In the genomic region with DNA sequence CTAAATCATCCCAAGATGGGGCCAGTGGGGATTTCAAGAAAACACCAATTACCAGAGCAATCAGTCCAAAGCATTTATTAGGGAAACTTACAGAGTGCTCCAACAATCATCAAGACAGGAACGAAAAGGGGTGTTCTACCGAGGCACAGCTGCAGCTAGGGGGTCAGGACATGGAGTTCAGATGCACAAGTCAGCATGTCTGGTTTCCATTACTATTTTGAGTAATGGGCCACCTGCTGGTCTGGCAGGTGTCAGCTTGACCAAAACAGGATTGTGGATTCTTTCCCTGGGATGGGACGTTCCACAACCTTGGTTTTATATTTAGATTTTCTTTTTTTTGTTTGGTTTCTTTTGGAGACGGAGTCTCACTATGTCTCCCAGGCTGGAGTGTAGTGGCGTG, we compare ENCODE assay signal across 29 cellular contexts.
"Had no signal": no experiment of that assay in that cellular context is flagged by ENCODE, and none has a peak within 500 bp of the region (broad histone marks: within the 10 kb centered on the region; RNA-seq: fewer than 3 reads in every experiment).

No MANE protein-coding gene starts in this region.

- H3K4me3 ChIP-seq: hepatocyte, lower lobe of right lung, mucosa of descending colon, pancreas, psoas muscle, skin epidermis, suprapubic skin, tibial nerve had no signal

- H3K9me3 ChIP-seq: lower lobe of right lung, mucosa of descending colon, pancreas, psoas muscle, suprapubic skin, tibial nerve had no signal

- H3K9me3 Mint-ChIP-seq: activated CD4-positive, alpha-beta T cell treated with anti-CD3 and anti-CD28 coated beads, Interleukin-2, amount 10 ng/mL, durations not matched to agents 24 days and 14 days; activated CD8-positive, alpha-beta T cell treated with anti-CD3 and anti-CD28 coated beads for 36 hours; activated naive CD4-positive, alpha-beta T cell treated with anti-CD3 and anti-CD28 coated beads, Interleukin-2, amount 50 U/mL, for 24 hours; activated T-helper 1 cell treated with anti-CD3 and anti-CD28 coated beads, Interleukin-12 subunit alpha, Interleukin-12 subunit beta, Interleukin-2, Interleukin-4 antibody, amounts not matched to agents 30 ng/mL and 10 ng/mL and 1 ng/mL, durations not matched to agents 14 hours and 24 hours and 36 hours; brain; immature natural killer cell; stimulated activated effector memory CD8-positive, alpha-beta T cell treated with anti-CD3 and anti-CD28 coated beads, Interleukin-12 subunit alpha, Interleukin-12 subunit beta, amount 100 ng/mL, for 72 hours; stimulated activated naive CD8-positive, alpha-beta T cell treated with anti-CD3 and anti-CD28 coated beads, Interleukin-15, amount 100 ng/mL, for 72 hours had no signal

- DNase-seq: activated CD4-positive, alpha-beta T cell treated with anti-CD3 and anti-CD28 coated beads, Interleukin-2, amount 10 ng/mL, durations not matched to agents 24 days and 14 days; activated CD8-positive, alpha-beta memory T cell treated with anti-CD3 and anti-CD28 coated beads, Interleukin-2, amount 10 ng/mL, durations not matched to agents 7 days and 5 days; activated CD8-positive, alpha-beta T cell treated with anti-CD3 and anti-CD28 coated beads for 36 hours; activated gamma-delta T cell; activated T-cell treated with anti-CD3 and anti-CD28 coated beads for 4 hours; aorta; dermis blood vessel endothelial cell; effector memory CD4-positive, alpha-beta T cell; foreskin keratinocyte; immature natural killer cell; lower lobe of right lung; mesendoderm; mucosa of descending colon; naive thymus-derived CD4-positive, alpha-beta T cell; stimulated activated CD4-positive, alpha-beta T cell treated with anti-CD3 and anti-CD28 coated beads, Interleukin-1b, Interleukin-23, amount 100 ng/mL, for 48 hours; stimulated activated naive CD8-positive, alpha-beta T cell treated with anti-CD3 and anti-CD28 coated beads, Interleukin-15, amount 100 ng/mL, for 72 hours had no signal

- H3K4me2 ChIP-seq: hepatocyte had no signal

- H3K4me3 Mint-ChIP-seq: activated CD4-positive, alpha-beta T cell treated with anti-CD3 and anti-CD28 coated beads, Interleukin-2, amount 10 ng/mL, durations not matched to agents 24 days and 14 days; activated CD8-positive, alpha-beta memory T cell treated with anti-CD3 and anti-CD28 coated beads, Interleukin-2, amount 10 ng/mL, durations not matched to agents 7 days and 5 days; activated CD8-positive, alpha-beta T cell treated with anti-CD3 and anti-CD28 coated beads for 36 hours; activated naive CD4-positive, alpha-beta T cell treated with anti-CD3 and anti-CD28 coated beads, Interleukin-2, amount 50 U/mL, for 24 hours; activated T-helper 1 cell treated with anti-CD3 and anti-CD28 coated beads, Interleukin-12 subunit alpha, Interleukin-12 subunit beta, Interleukin-2, Interleukin-4 antibody, amounts not matched to agents 30 ng/mL and 10 ng/mL and 1 ng/mL, durations not matched to agents 14 hours and 24 hours and 36 hours; immature natural killer cell; stimulated activated effector memory CD8-positive, alpha-beta T cell treated with anti-CD3 and anti-CD28 coated beads, Interleukin-12 subunit alpha, Interleukin-12 subunit beta, amount 100 ng/mL, for 72 hours; stimulated activated naive CD8-positive, alpha-beta T cell treated with anti-CD3 and anti-CD28 coated beads, Interleukin-15, amount 100 ng/mL, for 72 hours had no signal

- H3K4me1 ChIP-seq: foreskin keratinocyte had no signal

- ATAC-seq: activated CD4-positive, CD25-positive, alpha-beta regulatory T cell treated with anti-CD3 and anti-CD28 coated beads, Interleukin-2, amount 50 U/mL, for 24 hours; activated CD8-positive, alpha-beta memory T cell treated with anti-CD3 and anti-CD28 coated beads, Interleukin-2, amount 10 ng/mL, durations not matched to agents 7 days and 5 days; activated CD8-positive, alpha-beta T cell treated with anti-CD3 and anti-CD28 coated beads for 36 hours; foreskin keratinocyte; left lobe of liver; lower lobe of right lung; mucosa of descending colon; naive thymus-derived CD4-positive, alpha-beta T cell; pancreas; psoas muscle; right cardiac atrium; stimulated activated effector memory CD8-positive, alpha-beta T cell treated with anti-CD3 and anti-CD28 coated beads, Interleukin-12 subunit alpha, Interleukin-12 subunit beta, amount 100 ng/mL, for 72 hours; stimulated activated naive CD8-positive, alpha-beta T cell treated with anti-CD3 and anti-CD28 coated beads, Interleukin-15, amount 100 ng/mL, for 72 hours had no signal

- H3K36me3 ChIP-seq: lower lobe of right lung, pancreas, suprapubic skin had no signal

- H3K27me3 ChIP-seq: foreskin keratinocyte, hepatocyte, pancreas, suprapubic skin, tibial nerve had no signal

- H3K27me3 Mint-ChIP-seq: activated CD4-positive, alpha-beta T cell treated with anti-CD3 and anti-CD28 coated beads, Interleukin-2, amount 10 ng/mL, durations not matched to agents 24 days and 14 days; activated CD8-positive, alpha-beta memory T cell treated with anti-CD3 and anti-CD28 coated beads, Interleukin-2, amount 10 ng/mL, durations not matched to agents 7 days and 5 days; activated CD8-positive, alpha-beta T cell treated with anti-CD3 and anti-CD28 coated beads for 36 hours; activated naive CD4-positive, alpha-beta T cell treated with anti-CD3 and anti-CD28 coated beads, Interleukin-2, amount 50 U/mL, for 24 hours; naive thymus-derived CD4-positive, alpha-beta T cell; stimulated activated naive CD8-positive, alpha-beta T cell treated with anti-CD3 and anti-CD28 coated beads, Interleukin-15, amount 100 ng/mL, for 72 hours had no signal

- H3K27ac ChIP-seq: foreskin keratinocyte, hepatocyte, lower lobe of right lung, pancreas, psoas muscle, skin epidermis, suprapubic skin, tibial nerve had no signal

- H2AFZ ChIP-seq: hepatocyte had no signal

- H3K27ac Mint-ChIP-seq: activated CD8-positive, alpha-beta memory T cell treated with anti-CD3 and anti-CD28 coated beads, Interleukin-2, amount 10 ng/mL, durations not matched to agents 7 days and 5 days; activated CD8-positive, alpha-beta T cell treated with anti-CD3 and anti-CD28 coated beads for 36 hours; activated naive CD4-positive, alpha-beta T cell treated with anti-CD3 and anti-CD28 coated beads, Interleukin-2, amount 50 U/mL, for 24 hours; activated T-helper 1 cell treated with anti-CD3 and anti-CD28 coated beads, Interleukin-12 subunit alpha, Interleukin-12 subunit beta, Interleukin-2, Interleukin-4 antibody, amounts not matched to agents 30 ng/mL and 10 ng/mL and 1 ng/mL, durations not matched to agents 14 hours and 24 hours and 36 hours; stimulated activated effector memory CD8-positive, alpha-beta T cell treated with anti-CD3 and anti-CD28 coated beads, Interleukin-12 subunit alpha, Interleukin-12 subunit beta, amount 100 ng/mL, for 72 hours; stimulated activated naive CD8-positive, alpha-beta T cell treated with anti-CD3 and anti-CD28 coated beads, Interleukin-15, amount 100 ng/mL, for 72 hours had no signal
